8 cellular contexts compared by ENCODE assay signal in the genomic region with DNA sequence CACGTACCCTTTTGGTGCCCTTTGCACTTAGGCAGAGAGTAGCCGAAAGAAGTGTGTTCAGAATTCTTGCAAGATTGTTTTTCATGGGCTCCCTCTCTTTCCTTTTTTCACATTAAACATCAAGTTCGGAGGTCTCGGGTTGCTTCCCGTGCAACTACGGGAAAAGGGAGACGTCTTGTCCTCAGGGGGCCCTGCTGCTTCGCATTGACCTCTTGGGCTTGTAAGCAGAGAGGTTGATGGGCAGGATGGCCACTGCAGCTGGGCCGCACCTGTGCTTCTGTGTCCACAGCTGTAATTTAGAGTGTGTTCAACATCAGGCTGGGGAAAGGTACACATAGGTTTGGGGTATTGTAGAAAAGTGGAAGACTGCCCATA.
A peak's percentile ranks its signal among the peaks of the same experiment; 100 is the strongest.
DNase-seq lines count a peak whose midpoint lies in the region; ATAC-seq, FAIRE-seq and TF ChIP-seq lines count a peak whose summit lies in the region.
"Had no signal": no experiment of that assay in that cellular context is flagged by ENCODE, and none has a peak within 500 bp of the region (broad histone marks: within the 10 kb centered on the region; RNA-seq: fewer than 3 reads in every experiment).

No MANE protein-coding gene starts in this region.

- no peak for TF ChIP-seq EP300 in K562 (IDR thresholded peaks at IDR 0.05; ENCODE audit: low read length)

- H3K4me1 ChIP-seq in NT2/D1 (ENCODE audit: insufficient read depth, insufficient read length) (peaks cover 8% of the 10 kb centered on the region), K562 (replicated peaks in 1 of 2; ENCODE audit: control insufficient read depth in 2 of 2, insufficient read depth in 2 of 2, low read length in 2 of 2) (peaks cover 9 to 14% of the 10 kb centered on the region in 2 experiments; a peak in 4 of 5 replicates), lower lobe of right lung (peaks cover 5% of the 10 kb centered on the region), stomach smooth muscle (ENCODE audit: control insufficient read depth, insufficient read depth, low read length) (peaks cover 2% of the 10 kb centered on the region)
- H3K4me1 ChIP-seq: parathyroid adenoma had no signal

- H3K9me1 ChIP-seq in K562 (ENCODE audit: control insufficient read depth, insufficient read depth, low read length) = no peaks in the 10 kb centered on the region

- no peak for DNase-seq in NT2/D1 (ENCODE audit: low read depth, low spot score)
- DNase-seq in K562 (ENCODE audit: extremely low read depth in 1 of 4, low spot score in 3 of 4) = no peak
- DNase-seq in lower lobe of right lung = no peak
- DNase-seq in NCI-H524 treated with DMSO at 0.1 percent for 48 hours (lab: John Stamatoyannopoulos, UW) = no peak
- no peak for DNase-seq in NCI-H1694 treated with DMSO at 0.1 percent for 48 hours (lab: John Stamatoyannopoulos, UW)
- no peak for DNase-seq in NCI-H774 (lab: John Stamatoyannopoulos, UW)

- no peaks in the 10 kb centered on the region for H4K20me1 ChIP-seq in K562 (replicated peaks; ENCODE audit: control insufficient read depth, insufficient read depth, low read length)

- peak overlapping the region; percentile 55 for H3K4me2 ChIP-seq in K562 (ENCODE audit: insufficient read depth, low read length)

- POLR2A ChIA-PET in K562 (lab: Yijun Ruan, JAX) = no interaction called here

- intact Hi-C loops in K562 (cut with micrococcal nuclease) = no loop called here
- intact Hi-C loops in lower lobe of right lung (cut with DNase I) = no loop called here

- no peaks in the 10 kb centered on the region for H3K9me3 ChIP-seq in NT2/D1 (ENCODE audit: insufficient read depth, low read length)
- no peaks in the 10 kb centered on the region for H3K9me3 ChIP-seq in K562 (replicated peaks; ENCODE audit: control insufficient read depth, insufficient read depth, low read depth, low read length)
- H3K9me3 ChIP-seq in lower lobe of right lung = no peaks in the 10 kb centered on the region
- no peaks in the 10 kb centered on the region for H3K9me3 ChIP-seq in stomach smooth muscle (ENCODE audit: control insufficient read depth in 2 of 2, low read length in 2 of 2)

- no peaks in the 10 kb centered on the region for H3K27me3 ChIP-seq in NT2/D1 (ENCODE audit: insufficient read depth, insufficient read length)
- H3K27me3 ChIP-seq in K562 (ENCODE audit: control insufficient read depth in 2 of 2, insufficient read depth in 2 of 2, low read length in 2 of 2) = peaks cover 9 to 18% of the 10 kb centered on the region in 2 experiments; a peak in 3 of 5 replicates
- no peaks in the 10 kb centered on the region for H3K27me3 ChIP-seq in lower lobe of right lung (ENCODE audit: low read depth)
- peaks cover 0 to 8% of the 10 kb centered on the region in 2 donors for H3K27me3 ChIP-seq in stomach smooth muscle (ENCODE audit: control insufficient read depth in 1 of 2, insufficient read depth in 2 of 2, low read length in 2 of 2)

- H3K36me3 ChIP-seq in NT2/D1 (ENCODE audit: insufficient read depth, insufficient read length, low read length) (no peaks in the 10 kb centered on the region), K562 (ENCODE audit: control insufficient read depth, insufficient read depth, low read length) (no peaks in the 10 kb centered on the region), lower lobe of right lung (no peaks in the 10 kb centered on the region), stomach smooth muscle (ENCODE audit: control insufficient read depth in 2 of 2, insufficient read depth in 2 of 2, low read length in 2 of 2) (no peaks in the 10 kb centered on the region)

- no peaks in the 10 kb centered on the region for H3K79me2 ChIP-seq in K562 (ENCODE audit: control insufficient read depth, insufficient read depth, low read length)
- H3K79me2 ChIP-seq: parathyroid adenoma had no signal

- in situ Hi-C loops in K562 (cut with MboI) = no loop called here

- peak overlapping the region; percentile 58 for H3K9ac ChIP-seq in NT2/D1 (ENCODE audit: insufficient read length, low read depth)
- H3K9ac ChIP-seq in K562 (ENCODE audit: insufficient read depth in 1 of 2, low read depth in 2 of 2, low read length in 2 of 2) = no peak overlapping the region
- H3K9ac ChIP-seq in stomach smooth muscle (ENCODE audit: low read length in 2 of 2) = peak overlapping the region; percentile 31 to 75
- H3K9ac ChIP-seq: parathyroid adenoma had no signal

- ATAC-seq in K562 (no peak), lower lobe of right lung (no peak)

- H2AFZ ChIP-seq in K562 (ENCODE audit: low read depth, low read length) = peak overlapping the region; percentile 85

- no peak for TF ChIP-seq RAD21 in K562 (CRISPR knock-in tag; conservative IDR thresholded peaks at IDR 0.05 in 1 of 2, IDR thresholded peaks at IDR 0.05 in 1 of 2)

- no peak overlapping the region for H3K27ac ChIP-seq in K562 (ENCODE audit: extremely low read depth, low read depth, low read length)
- H3K27ac ChIP-seq in lower lobe of right lung = peak overlapping the region; percentile 87
- H3K27ac ChIP-seq in stomach smooth muscle (ENCODE audit: low read length) = peak overlapping the region; percentile 66
- H3K27ac ChIP-seq: parathyroid adenoma had no signal

- TF ChIP-seq POLR2A in K562 (conservative IDR thresholded peaks at IDR 0.05) = no peak

- WGBS in K562 (ENCODE audit: insufficient coverage, low coverage, missing lambda C conversion rate) = 36% methylated on average over 5 of the region's 9 CpGs

- H3K4me3 ChIP-seq in NT2/D1 (ENCODE audit: insufficient read length, low read depth) (peak overlapping the region; percentile 24), K562 (peak overlapping the region; percentile 37; the same call in 1 of the 2 replicates), lower lobe of right lung (peak overlapping the region; percentile 64), stomach smooth muscle (ENCODE audit: low read length in 2 of 2) (peak overlapping the region; percentile 73 to 81)

- FAIRE-seq in K562 (lab: Jason Lieb, UNC) = no peak

- no TSS peak for BruUV-seq in K562 (replicated peaks; lab: Mats Ljungman, UMichigan)

- no peak for TF ChIP-seq CTCF in K562 (IDR thresholded peaks at IDR 0.05 in 2 of 3, conservative IDR thresholded peaks at IDR 0.05 in 1 of 3; ENCODE audit: insufficient read depth in 2 of 3, low read depth in 1 of 3, low read length in 3 of 3)
- TF ChIP-seq CTCF in lower lobe of right lung (IDR thresholded peaks at IDR 0.05) = no peak

- CTCF ChIA-PET in K562 (lab: Yijun Ruan, JAX; ENCODE audit: low intra/inter-chr PET ratio) = no interaction called here

TF ChIP-seq in K562, 482 proteins besides CTCF, POLR2A, EP300 and RAD21 (continues in another document):
- TF ChIP-seq ZNF75A (CRISPR knock-in tag; IDR thresholded peaks at IDR 0.05) (no peak), ESRRA (IDR thresholded peaks at IDR 0.05; ENCODE audit: borderline replicate concordance, low read depth) (no peak), GATA2 (CRISPR knock-in tag; IDR thresholded peaks at IDR 0.05) (no peak), MAFK (IDR thresholded peaks at IDR 0.05; ENCODE audit: low read length) (no peak), ZNF134 (CRISPR knock-in tag; conservative IDR thresholded peaks at IDR 0.05) (no peak), SETDB1 (IDR thresholded peaks at IDR 0.05; ENCODE audit: low read length) (no peak), SRSF1 (IDR thresholded peaks at IDR 0.05; ENCODE audit: low read depth, low read length) (no peak)
- TF ChIP-seq, protein P1, sequence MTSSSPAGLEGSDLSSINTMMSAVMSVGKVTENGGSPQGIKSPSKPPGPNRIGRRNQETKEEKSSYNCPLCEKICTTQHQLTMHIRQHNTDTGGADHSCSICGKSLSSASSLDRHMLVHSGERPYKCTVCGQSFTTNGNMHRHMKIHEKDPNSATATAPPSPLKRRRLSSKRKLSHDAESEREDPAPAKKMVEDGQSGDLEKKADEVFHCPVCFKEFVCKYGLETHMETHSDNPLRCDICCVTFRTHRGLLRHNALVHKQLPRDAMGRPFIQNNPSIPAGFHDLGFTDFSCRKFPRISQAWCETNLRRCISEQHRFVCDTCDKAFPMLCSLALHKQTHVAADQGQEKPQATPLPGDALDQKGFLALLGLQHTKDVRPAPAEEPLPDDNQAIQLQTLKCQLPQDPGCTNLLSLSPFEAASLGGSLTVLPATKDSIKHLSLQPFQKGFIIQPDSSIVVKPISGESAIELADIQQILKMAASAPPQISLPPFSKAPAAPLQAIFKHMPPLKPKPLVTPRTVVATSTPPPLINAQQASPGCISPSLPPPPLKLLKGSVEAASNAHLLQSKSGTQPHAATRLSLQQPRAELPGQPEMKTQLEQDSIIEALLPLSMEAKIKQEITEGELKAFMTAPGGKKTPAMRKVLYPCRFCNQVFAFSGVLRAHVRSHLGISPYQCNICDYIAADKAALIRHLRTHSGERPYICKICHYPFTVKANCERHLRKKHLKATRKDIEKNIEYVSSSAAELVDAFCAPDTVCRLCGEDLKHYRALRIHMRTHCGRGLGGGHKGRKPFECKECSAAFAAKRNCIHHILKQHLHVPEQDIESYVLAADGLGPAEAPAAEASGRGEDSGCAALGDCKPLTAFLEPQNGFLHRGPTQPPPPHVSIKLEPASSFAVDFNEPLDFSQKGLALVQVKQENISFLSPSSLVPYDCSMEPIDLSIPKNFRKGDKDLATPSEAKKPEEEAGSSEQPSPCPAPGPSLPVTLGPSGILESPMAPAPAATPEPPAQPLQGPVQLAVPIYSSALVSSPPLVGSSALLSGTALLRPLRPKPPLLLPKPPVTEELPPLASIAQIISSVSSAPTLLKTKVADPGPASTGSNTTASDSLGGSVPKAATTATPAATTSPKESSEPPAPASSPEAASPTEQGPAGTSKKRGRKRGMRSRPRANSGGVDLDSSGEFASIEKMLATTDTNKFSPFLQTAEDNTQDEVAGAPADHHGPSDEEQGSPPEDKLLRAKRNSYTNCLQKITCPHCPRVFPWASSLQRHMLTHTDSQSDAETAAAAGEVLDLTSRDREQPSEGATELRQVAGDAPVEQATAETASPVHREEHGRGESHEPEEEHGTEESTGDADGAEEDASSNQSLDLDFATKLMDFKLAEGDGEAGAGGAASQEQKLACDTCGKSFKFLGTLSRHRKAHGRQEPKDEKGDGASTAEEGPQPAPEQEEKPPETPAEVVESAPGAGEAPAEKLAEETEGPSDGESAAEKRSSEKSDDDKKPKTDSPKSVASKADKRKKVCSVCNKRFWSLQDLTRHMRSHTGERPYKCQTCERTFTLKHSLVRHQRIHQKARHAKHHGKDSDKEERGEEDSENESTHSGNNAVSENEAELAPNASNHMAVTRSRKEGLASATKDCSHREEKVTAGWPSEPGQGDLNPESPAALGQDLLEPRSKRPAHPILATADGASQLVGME (CRISPR knock-in tag; IDR thresholded peaks at IDR 0.05) = no peak
- TF ChIP-seq, protein P2, sequence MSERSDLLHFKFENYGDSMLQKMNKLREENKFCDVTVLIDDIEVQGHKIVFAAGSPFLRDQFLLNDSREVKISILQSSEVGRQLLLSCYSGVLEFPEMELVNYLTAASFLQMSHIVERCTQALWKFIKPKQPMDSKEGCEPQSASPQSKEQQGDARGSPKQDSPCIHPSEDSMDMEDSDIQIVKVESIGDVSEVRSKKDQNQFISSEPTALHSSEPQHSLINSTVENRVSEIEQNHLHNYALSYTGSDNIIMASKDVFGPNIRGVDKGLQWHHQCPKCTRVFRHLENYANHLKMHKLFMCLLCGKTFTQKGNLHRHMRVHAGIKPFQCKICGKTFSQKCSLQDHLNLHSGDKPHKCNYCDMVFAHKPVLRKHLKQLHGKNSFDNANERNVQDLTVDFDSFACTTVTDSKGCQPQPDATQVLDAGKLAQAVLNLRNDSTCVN (CRISPR knock-in tag; IDR thresholded peaks at IDR 0.05) = no peak

Comparison
In these comparisons a context has a peak if more than half of its experiments do, and no peak if none do; other contexts are left out.
1. H3K4me3 ChIP-seq: peak in every context shown above with its lines; median percentile 77 in stomach smooth muscle; 64 in lower lobe of right lung; 37 in K562; 24 in NT2/D1.
2. H3K9ac ChIP-seq: peak in NT2/D1 (single experiment) and stomach smooth muscle (2 of 2); none in K562 (0 of 2).